In genomic region chr10:69734416-69734796, GRCh38 we compare ENCODE assay signal across 21 cellular contexts.
DNase-seq lines count a peak whose midpoint lies in the region; ATAC-seq, FAIRE-seq and TF ChIP-seq lines count a peak whose summit lies in the region.
"Had no signal": no experiment of that assay in that cellular context is flagged by ENCODE, and none has a peak within 500 bp of the region (broad histone marks: within the 10 kb centered on the region; RNA-seq: fewer than 3 reads in every experiment).

No MANE protein-coding gene starts in this region.

- H3K9me3 ChIP-seq in Loucy (ENCODE audit: insufficient read depth, low read depth, low read length): no peaks in the 10 kb centered on the region
- H3K9me3 ChIP-seq: HAP-1, upper lobe of left lung had no signal

- ATAC-seq in GM19328 (IDR thresholded peaks at IDR 0.05; ENCODE audit: unreplicated experiment): no peak
- ATAC-seq: naive thymus-derived CD8-positive, alpha-beta T cell; Right ventricle myocardium inferior had no signal

- peak overlapping the region; percentile 31 for H3K4me3 ChIP-seq in Loucy (ENCODE audit: low read length, poor library complexity, severe bottlenecking)
- no peak overlapping the region for H3K4me3 ChIP-seq in brain microvascular endothelial cell (ENCODE audit: low read depth, low read length)
- H3K4me3 ChIP-seq: HAP-1, upper lobe of left lung had no signal

- H3K36me3 ChIP-seq in Loucy (ENCODE audit: insufficient read depth, low read length) (no peaks in the 10 kb centered on the region), brain microvascular endothelial cell (replicated peaks) (no peaks in the 10 kb centered on the region)
- H3K36me3 ChIP-seq: HAP-1, upper lobe of left lung had no signal

- no peak overlapping the region for H3K27ac Mint-ChIP-seq in immature natural killer cell
- H3K27ac Mint-ChIP-seq: naive thymus-derived CD8-positive, alpha-beta T cell had no signal

- H3F3A ChIP-seq in Loucy (ENCODE audit: low read depth): no peaks in the 10 kb centered on the region

- no peaks in the 10 kb centered on the region for H4K20me1 ChIP-seq in Loucy (ENCODE audit: insufficient read depth, low read length, poor library complexity, severe bottlenecking)

- no peak for TF ChIP-seq POLR2A in GM12891 (IDR thresholded peaks at IDR 0.05; ENCODE audit: low read depth, low read length)

- H3K9me3 Mint-ChIP-seq in immature natural killer cell: no peaks in the 10 kb centered on the region
- H3K9me3 Mint-ChIP-seq: naive thymus-derived CD8-positive, alpha-beta T cell had no signal

- H3K4me1 ChIP-seq in Loucy (ENCODE audit: insufficient read depth, low read length, poor library complexity, severe bottlenecking): peaks cover 36% of the 10 kb centered on the region
- H3K4me1 ChIP-seq: HAP-1 had no signal

- H2AFZ ChIP-seq in Loucy (ENCODE audit: low read length): peak overlapping the region; percentile 29; the same call in 1 of the 2 replicates

- in situ Hi-C loops in brain microvascular endothelial cell (cut with HindIII; ENCODE audit: low pct_ligation_motif_present, low sequenced_read_pairs): no loop called here

- H3K27ac ChIP-seq in brain microvascular endothelial cell: peak overlapping the region; percentile 55
- H3K27ac ChIP-seq: upper lobe of left lung had no signal

- peak overlapping the region; percentile 53 for H3K9ac ChIP-seq in Loucy (ENCODE audit: low read depth, low read length, poor library complexity, severe bottlenecking)

- DNase-seq in GM12891 (ENCODE audit: insufficient read length, low spot score): no peak
- no peak for DNase-seq in brain microvascular endothelial cell
- DNase-seq in posterior vena cava (ENCODE audit: low spot score): peak; percentile 60
- DNase-seq in NCI-H2227 (lab: John Stamatoyannopoulos, UW; ENCODE audit: unreplicated experiment): no peak
- DNase-seq in immature natural killer cell: no peak
- DNase-seq: activated CD8-positive, alpha-beta memory T cell treated with anti-CD3 and anti-CD28 coated beads, Interleukin-2, amount 50 U/mL, for 48 hours; activated naive CD4-positive, alpha-beta T cell; COR-L47; DMS79 treated with DMSO at 0.1 percent for 48 hours; effector memory CD4-positive, alpha-beta T cell; NCI-H1105; NCI-H2029 treated with DMSO at 0.1 percent for 48 hours; small intestine; stimulated activated naive CD4-positive, alpha-beta T cell treated with Interleukin-2 at 50 U/mL for 16 hours; upper lobe of left lung had no signal

- peak overlapping the region; percentile 62 for H3K4me2 ChIP-seq in Loucy (ENCODE audit: low read depth, low read length, poor library complexity, severe bottlenecking)

- H3K4me1 Mint-ChIP-seq in immature natural killer cell: peaks cover 9 to 10% of the 10 kb centered on the region in 2 donors

- no peaks in the 10 kb centered on the region for H3K27me3 ChIP-seq in Loucy (ENCODE audit: insufficient read depth, low read length, poor library complexity, severe bottlenecking)
- no peaks in the 10 kb centered on the region for H3K27me3 ChIP-seq in brain microvascular endothelial cell (replicated peaks)
- H3K27me3 ChIP-seq: upper lobe of left lung had no signal

- H3K79me2 ChIP-seq in Loucy (ENCODE audit: insufficient read depth, low read length): no peaks in the 10 kb centered on the region

- H3K36me3 Mint-ChIP-seq in immature natural killer cell: no peaks in the 10 kb centered on the region
- H3K36me3 Mint-ChIP-seq: naive thymus-derived CD8-positive, alpha-beta T cell had no signal

- H3K4me3 Mint-ChIP-seq in immature natural killer cell: no peak overlapping the region
- H3K4me3 Mint-ChIP-seq: naive thymus-derived CD8-positive, alpha-beta T cell had no signal

- TF ChIP-seq CTCF in Loucy (conservative IDR thresholded peaks at IDR 0.05; ENCODE audit: low read length) (no peak), brain microvascular endothelial cell (IDR thresholded peaks at IDR 0.05; ENCODE audit: low read depth, low read length, missing control alignments) (no peak)

- H3K9me2 ChIP-seq in Loucy (replicated peaks; ENCODE audit: low read depth, low read length): no peaks in the 10 kb centered on the region

- peaks cover 0 to 2% (median 1%) of the 10 kb centered on the region in 3 donors for H3K27me3 Mint-ChIP-seq in immature natural killer cell (ENCODE audit: low read depth in 3 of 3)

- peak; percentile 59 for FAIRE-seq in GM12891 (lab: Jason Lieb, UNC)
- FAIRE-seq: small intestine, TTC549 had no signal

- intact Hi-C loops in posterior vena cava (cut with DNase I): no loop called here

TF ChIP-seq in GM12891, 5 proteins besides CTCF, POLR2A, EP300 and RAD21:
- TF ChIP-seq POU2F2 (IDR thresholded peaks at IDR 0.05; ENCODE audit: low read depth, low read length): no peak
- no peak for TF ChIP-seq SPI1 (IDR thresholded peaks at IDR 0.05; ENCODE audit: low read depth, low read length)
- TF ChIP-seq POLR2AphosphoS5 (IDR thresholded peaks at IDR 0.05; ENCODE audit: low read depth, low read length): no peak
- TF ChIP-seq TAF1 (IDR thresholded peaks at IDR 0.05; ENCODE audit: low read depth, low read length): no peak
- TF ChIP-seq PAX5 (IDR thresholded peaks at IDR 0.05; ENCODE audit: insufficient read depth, low read length, severe bottlenecking): no peak
